21 cellular contexts compared by ENCODE assay signal in genomic region chr10:107986571-107986970, GRCh38.
DNase-seq lines count a peak whose midpoint lies in the region; ATAC-seq and TF ChIP-seq lines count a peak whose summit lies in the region.
"Had no signal": no experiment of that assay in that cellular context is flagged by ENCODE, and none has a peak within 500 bp of the region (broad histone marks: within the 10 kb centered on the region; RNA-seq: fewer than 3 reads in every experiment).

No MANE protein-coding gene starts in this region.

- no peak for TF ChIP-seq CTCF in AG09309 (IDR thresholded peaks at IDR 0.05; ENCODE audit: control insufficient read depth, insufficient read depth, low read depth, low read length, missing control alignments)

- H3K27ac ChIP-seq in subcutaneous abdominal adipose tissue (ENCODE audit: low read depth, low read length): peak overlapping the region; percentile 40
- H3K27ac ChIP-seq in aorta (ENCODE audit: low read depth in 1 of 2, low read length in 2 of 2): no peak overlapping the region
- H3K27ac ChIP-seq: 22Rv1; A549; BLaER1 treated with 17β-estradiol and CSF1 and Interleukin-3, amounts not matched to agents 10 nM and 100 nM had no signal

- H3K4me3 ChIP-seq in AG09309 (ENCODE audit: control insufficient read depth, low read depth, low read length): no peak overlapping the region
- peak overlapping the region; percentile 4 for H3K4me3 ChIP-seq in adipocyte (ENCODE audit: low read length)
- no peak overlapping the region for H3K4me3 ChIP-seq in subcutaneous abdominal adipose tissue (ENCODE audit: low read depth in 1 of 5, low read length in 5 of 5)
- H3K4me3 ChIP-seq in aorta (ENCODE audit: low read length in 2 of 2): no peak overlapping the region
- H3K4me3 ChIP-seq: A549; BLaER1 treated with 17β-estradiol and CSF1 and Interleukin-3, amounts not matched to agents 10 nM and 100 nM; GM12878 had no signal

- peak overlapping the region; percentile 69 for H3K9ac ChIP-seq in adipocyte (ENCODE audit: low read length)
- no peak overlapping the region for H3K9ac ChIP-seq in subcutaneous abdominal adipose tissue (ENCODE audit: low read length in 5 of 5)
- H3K9ac ChIP-seq: BLaER1 treated with 17β-estradiol and CSF1 and Interleukin-3, amounts not matched to agents 10 nM and 100 nM had no signal

- peaks cover 16% of the 10 kb centered on the region for H3K4me1 ChIP-seq in adipocyte (ENCODE audit: control insufficient read depth, insufficient read depth, low read length)
- H3K4me1 ChIP-seq in subcutaneous abdominal adipose tissue (ENCODE audit: control insufficient read depth in 5 of 5, insufficient read depth in 5 of 5, low read length in 5 of 5): peaks cover 0 to 10% (median 0%) of the 10 kb centered on the region in 5 donors
- H3K4me1 ChIP-seq in aorta (ENCODE audit: control insufficient read depth in 1 of 2, insufficient read depth in 2 of 2, low read length in 2 of 2): no peaks in the 10 kb centered on the region
- H3K4me1 ChIP-seq: A549; BLaER1 treated with 17β-estradiol and CSF1 and Interleukin-3, amounts not matched to agents 10 nM and 100 nM had no signal

- peak; percentile 1 for DNase-seq in AG09309 (ENCODE audit: low read depth)
- peak; percentile 63 for DNase-seq in adipocyte (ENCODE audit: low read depth)
- DNase-seq in fibroblast of peridontal ligament (ENCODE audit: extremely low read depth): peak; percentile 56
- DNase-seq in aorta: no peak
- DNase-seq: Calu3; CD8-positive, alpha-beta T cell; DMS79 treated with DMSO at 0.1 percent for 48 hours; GF-D8; GOT3; H7; HFFc6; KBM-7 had no signal

- intact Hi-C loops in aorta (cut with DNase I): no loop called here

- ATAC-seq in HG02588 (IDR thresholded peaks at IDR 0.05; ENCODE audit: unreplicated experiment) (no peak), GM18519 (IDR thresholded peaks at IDR 0.05; ENCODE audit: low FRiP score, unreplicated experiment) (no peak), aorta (ENCODE audit: low FRiP score) (no peak)
- ATAC-seq: A549; CD8-positive, alpha-beta T cell; GM12878; HCT116; HepG2 had no signal

- H3K27me3 ChIP-seq in adipocyte (replicated peaks; ENCODE audit: control insufficient read depth, insufficient read depth, low read length) (no peaks in the 10 kb centered on the region), subcutaneous abdominal adipose tissue (ENCODE audit: control insufficient read depth in 5 of 5, insufficient read depth in 4 of 5, low read length in 5 of 5) (no peaks in the 10 kb centered on the region), aorta (ENCODE audit: control insufficient read depth in 1 of 2, insufficient read depth in 2 of 2, low read length in 1 of 2) (no peaks in the 10 kb centered on the region)
- H3K27me3 ChIP-seq: BLaER1 treated with 17β-estradiol and CSF1 and Interleukin-3, amounts not matched to agents 10 nM and 100 nM had no signal

- WGBS in aorta, 2 donors: 60 to 62% methylated on average over 4 of the region's 4 CpGs

- H3K36me3 ChIP-seq in adipocyte (ENCODE audit: control insufficient read depth, insufficient read depth, low read length, severe bottlenecking): no peaks in the 10 kb centered on the region
- no peaks in the 10 kb centered on the region for H3K36me3 ChIP-seq in subcutaneous abdominal adipose tissue (ENCODE audit: control insufficient read depth in 5 of 5, insufficient read depth in 5 of 5, low read length in 5 of 5)
- no peaks in the 10 kb centered on the region for H3K36me3 ChIP-seq in aorta (ENCODE audit: control insufficient read depth in 1 of 2, insufficient read depth in 2 of 2, low read length in 1 of 2)
- H3K36me3 ChIP-seq: BLaER1 treated with 17β-estradiol and CSF1 and Interleukin-3, amounts not matched to agents 10 nM and 100 nM had no signal

- H3K9me3 ChIP-seq in adipocyte (ENCODE audit: control insufficient read depth, low read length) (no peaks in the 10 kb centered on the region), subcutaneous abdominal adipose tissue (ENCODE audit: control insufficient read depth in 5 of 5, low read length in 5 of 5) (no peaks in the 10 kb centered on the region), aorta (ENCODE audit: control insufficient read depth, low read length) (no peaks in the 10 kb centered on the region)
- H3K9me3 ChIP-seq: A549; BLaER1 treated with 17β-estradiol and CSF1 and Interleukin-3, amounts not matched to agents 10 nM and 100 nM had no signal

Comparison
In these comparisons a context has a peak if more than half of its experiments do, and no peak if none do; other contexts are left out.
1. DNase-seq: peak in AG09309 (single experiment), adipocyte (single experiment) and fibroblast of peridontal ligament (single experiment); none in aorta (0 of 2).